In genomic region chr3:9231006-9231405, GRCh38 we compare ENCODE assay signal across 18 cellular contexts. TPM values are rescaled to one million over a fixed set of nuclear protein-coding genes. Genes with fewer than 3 reads are reported as not detected.
DNase-seq lines count a peak whose midpoint lies in the region; FAIRE-seq and TF ChIP-seq lines count a peak whose summit lies in the region.
"Had no signal": no experiment of that assay in that cellular context is flagged by ENCODE, and none has a peak within 500 bp of the region (broad histone marks: within the 10 kb centered on the region; RNA-seq: fewer than 3 reads in every experiment).

No MANE protein-coding gene starts in this region.

- H3K14ac ChIP-seq in mesenchymal stem cell (ENCODE audit: low read length in 2 of 2), result no peak overlapping the region

- no peaks in the 10 kb centered on the region for H3K9me3 ChIP-seq in mesenchymal stem cell (ENCODE audit: control insufficient read depth, low read length)

- no peak overlapping the region for H3K23ac ChIP-seq in mesenchymal stem cell (ENCODE audit: low read length in 2 of 2)

- peak; percentile 44 for DNase-seq in H7
- no peak for DNase-seq in mesenchymal stem cell
- peak; percentile 65 for DNase-seq in pons (ENCODE audit: low spot score)
- no peak for DNase-seq in epidermal melanocyte (ENCODE audit: insufficient read length, low spot score)
- DNase-seq in NCI-H146 treated with DMSO at 0.1 percent for 48 hours (lab: John Stamatoyannopoulos, UW; ENCODE audit: unreplicated experiment), result no peak
- no peak for DNase-seq in RCC 7860 (ENCODE audit: low spot score)
- DNase-seq in activated CD8-positive, alpha-beta memory T cell treated with anti-CD3 and anti-CD28 coated beads for 24 hours, result no peak
- DNase-seq: AML-193; CD4-positive, CD25-positive, alpha-beta regulatory T cell; DMS79 treated with DMSO at 0.1 percent for 48 hours; GDM1; KBM-7; NCI-H1048; NCI-H146; NCI-H345; NCI-H748 treated with DMSO at 0.1 percent for 48 hours; PC-3 had no signal

- H3K27ac Mint-ChIP-seq in brain, result peak overlapping the region; percentile 75 to 93 (median 88)
- H3K27ac Mint-ChIP-seq: CD4-positive, CD25-positive, alpha-beta regulatory T cell had no signal

- H3K27me3 ChIP-seq in H7 (ENCODE audit: control insufficient read depth, insufficient read depth, low read length), result no peaks in the 10 kb centered on the region
- peaks cover 0 to 19% of the 10 kb centered on the region in 2 experiments for H3K27me3 ChIP-seq in mesenchymal stem cell (ENCODE audit: control insufficient read depth in 1 of 2, insufficient read depth in 1 of 2, low read length in 2 of 2)

- H2BK120ac ChIP-seq in mesenchymal stem cell (ENCODE audit: low read depth, low read length), result no peak overlapping the region

- H3K4me3 ChIP-seq in H7 (ENCODE audit: insufficient read depth, low read depth, low read length), result no peak overlapping the region
- H3K4me3 ChIP-seq in mesenchymal stem cell (ENCODE audit: insufficient read depth in 1 of 2, low read depth in 1 of 2, low read length in 2 of 2), result peak overlapping the region in 1 of 2 experiments; percentile 34

- H4K8ac ChIP-seq in mesenchymal stem cell (ENCODE audit: low read length), result no peak overlapping the region

- H2BK15ac ChIP-seq in mesenchymal stem cell (ENCODE audit: low read depth, poor library complexity, severe bottlenecking), result no peak overlapping the region

- H3K4me1 Mint-ChIP-seq in brain, result peaks cover 96% of the 10 kb centered on the region

- H2AK5ac ChIP-seq in mesenchymal stem cell (ENCODE audit: low read length, severe bottlenecking), result no peak overlapping the region

- no peak overlapping the region for H3K4me2 ChIP-seq in mesenchymal stem cell (ENCODE audit: low read length, poor library complexity, severe bottlenecking)

- H3K27ac ChIP-seq in mesenchymal stem cell (ENCODE audit: low read length, poor library complexity, severe bottlenecking), result no peak overlapping the region

- no peaks in the 10 kb centered on the region for H3K79me1 ChIP-seq in mesenchymal stem cell (replicated peaks; ENCODE audit: low read length, poor library complexity, severe bottlenecking)

- TF ChIP-seq CTCF in brain (conservative IDR thresholded peaks at IDR 0.05), result no peak

- H2BK12ac ChIP-seq in mesenchymal stem cell (ENCODE audit: low read length in 2 of 2), result no peak overlapping the region

- peaks cover 28% of the 10 kb centered on the region for H3K36me3 Mint-ChIP-seq in brain
- H3K36me3 Mint-ChIP-seq: CD4-positive, CD25-positive, alpha-beta regulatory T cell had no signal

- no peak overlapping the region for H4K91ac ChIP-seq in mesenchymal stem cell (ENCODE audit: low read length)

- no peak for FAIRE-seq in RCC 7860 (lab: Jason Lieb, UNC)

- H3K9me3 Mint-ChIP-seq in brain, result peaks cover 0 to 5% (median 0%) of the 10 kb centered on the region in 5 experiments
- H3K9me3 Mint-ChIP-seq: CD4-positive, CD25-positive, alpha-beta regulatory T cell had no signal

- no peak overlapping the region for H3K18ac ChIP-seq in mesenchymal stem cell (ENCODE audit: low read depth in 1 of 2, low read length in 2 of 2)

- H3K4me1 ChIP-seq in mesenchymal stem cell (ENCODE audit: control insufficient read depth, insufficient read depth, low read depth, low read length), result no peaks in the 10 kb centered on the region

- H3K9ac ChIP-seq in mesenchymal stem cell (ENCODE audit: low read length), result peak overlapping the region; percentile 66

- no peaks in the 10 kb centered on the region for H3K27me3 Mint-ChIP-seq in brain
- H3K27me3 Mint-ChIP-seq: CD4-positive, CD25-positive, alpha-beta regulatory T cell had no signal

- no peak overlapping the region for H2AFZ ChIP-seq in mesenchymal stem cell (ENCODE audit: low read depth, low read length)

- 70% methylated on average over 3 of the region's 6 CpGs for WGBS in mesenchymal stem cell

- no peak overlapping the region for H2BK5ac ChIP-seq in mesenchymal stem cell (ENCODE audit: low read depth, low read length, poor library complexity, severe bottlenecking)

- no peak overlapping the region for H3K4ac ChIP-seq in mesenchymal stem cell (ENCODE audit: low read depth in 1 of 2, low read length in 2 of 2)

- no peaks in the 10 kb centered on the region for H3K36me3 ChIP-seq in H7 (replicated peaks; ENCODE audit: control insufficient read depth, insufficient read depth, low read length)
- no peaks in the 10 kb centered on the region for H3K36me3 ChIP-seq in mesenchymal stem cell (ENCODE audit: control insufficient read depth in 1 of 2, insufficient read depth in 2 of 2, low read depth in 1 of 2, low read length in 2 of 2)

- H3K4me3 Mint-ChIP-seq in brain, result peak overlapping the region; percentile 55 to 79 (median 71)
- H3K4me3 Mint-ChIP-seq: CD4-positive, CD25-positive, alpha-beta regulatory T cell had no signal

RNA-seq across cellular contexts. Expression of gene SRGAP3, which starts 18.4 kb away (rescaled TPM):
- 5.0 and 5.3 TPM in 2 replicates for total RNA-seq in H7 (2014; rRNA removed; shearing (Covaris generic))
- 9.8 TPM for polyA plus RNA-seq in brain (ENCODE audit: insufficient read depth, low read depth, low replicate concordance)
- polyA plus RNA-seq in mesenchymal stem cell (2013, experiment 1 of 2), result 0.33 TPM
- polyA plus RNA-seq in mesenchymal stem cell (2013, experiment 2 of 2), result 0.21 TPM

Comparison
In these comparisons a context has a peak if more than half of its experiments do, and no peak if none do; other contexts are left out.
1. DNase-seq: peak in H7 (single experiment) and pons (single experiment); none in mesenchymal stem cell (single experiment), epidermal melanocyte (single experiment), NCI-H146 treated with DMSO at 0.1 percent for 48 hours (single experiment), RCC 7860 (single experiment) and activated CD8-positive, alpha-beta memory T cell treated with anti-CD3 and anti-CD28 coated beads for 24 hours (single experiment).